Comparison of ENCODE assay signal across 11 cellular contexts in the genomic region with DNA sequence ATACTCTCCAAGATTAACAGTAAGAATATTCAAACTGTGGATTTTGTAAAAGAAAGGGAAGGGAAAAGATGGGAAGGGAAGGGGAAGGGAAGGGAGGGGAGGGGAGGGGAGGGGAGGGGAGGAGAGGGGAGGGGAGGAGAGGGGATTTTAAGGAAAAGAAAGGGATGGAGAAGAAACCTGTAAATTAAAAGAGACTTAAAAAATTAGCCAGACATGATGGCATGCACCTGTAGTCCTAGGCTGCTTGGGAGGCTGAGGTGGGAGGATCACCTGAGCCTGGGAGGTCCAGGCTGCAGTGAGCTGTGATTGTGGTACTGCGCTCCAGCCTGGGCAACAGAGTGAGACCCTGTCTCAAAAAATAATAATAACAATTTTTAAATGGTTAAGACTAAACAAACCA.
"Had no signal": no experiment of that assay in that cellular context is flagged by ENCODE, and none has a peak within 500 bp of the region (broad histone marks: within the 10 kb centered on the region; RNA-seq: fewer than 3 reads in every experiment).

No MANE protein-coding gene starts in this region.

- H3K4me3 Mint-ChIP-seq: GM23338, H9, HFFc6 had no signal

- ATAC-seq: GM23338, HCT116 had no signal

- DNase-seq: GM23248, GOT3, H7, H9, HCEC 1CT, HFFc6 had no signal

- H3K9me3 ChIP-seq: HAP-1 had no signal

- H3K4me3 ChIP-seq: GM23248, GM23338, HAP-1 had no signal

- H3K27ac ChIP-seq: GM23248 had no signal

- H3K4me2 ChIP-seq: GM23338 had no signal

- H2AFZ ChIP-seq: GM23248, GM23338 had no signal

- H3K9ac ChIP-seq: GM23248 had no signal

- H3K9me3 Mint-ChIP-seq: GM23338, H9 had no signal

- FAIRE-seq: H1, H54 had no signal

- H3K27ac Mint-ChIP-seq: GM23338, H9, HFFc6 had no signal

- H3K36me3 ChIP-seq: HAP-1 had no signal
